Comparison of ENCODE assay signal across 8 cellular contexts in genomic region chr11:47176328-47177228, GRCh38. TPM values are rescaled to one million over a fixed set of nuclear protein-coding genes. Genes with fewer than 3 reads are reported as not detected.
DNase-seq lines count a peak whose midpoint lies in the region; ATAC-seq and TF ChIP-seq lines count a peak whose summit lies in the region.

TSS of gene ARFGAP2 (minus strand) at chr11:47176879. CDS start at chr11:47176853, 26 bp downstream.

- TF ChIP-seq RAD21 in liver (IDR thresholded peaks at IDR 0.05), result no peak

- DNase-seq in CD4-positive, CD25-positive, alpha-beta regulatory T cell, result peak; percentile 94 to 99 (median 96)
- peak; percentile 84 for DNase-seq in NCI-H748 treated with DMSO at 0.1 percent for 48 hours (lab: John Stamatoyannopoulos, UW)
- DNase-seq in activated CD4-positive, alpha-beta T cell treated with anti-CD3 and anti-CD28 coated beads, Interleukin-2, amount 50 U/mL, for 4 hours, result peak; percentile 93 to 94
- peak; percentile 97 for DNase-seq in stimulated activated CD4-positive, alpha-beta T cell treated with anti-CD3 and anti-CD28 coated beads, Interleukin-4, amount 100 ng/mL, for 1 hour

- H3K4me3 ChIP-seq in CD4-positive, CD25-positive, alpha-beta regulatory T cell (ENCODE audit: low read depth, low read length), result peak within 1 kb of the TSS; percentile 94
- H3K4me3 ChIP-seq in liver (ENCODE audit: low read depth in 1 of 3, low read length in 3 of 3), result peak within 1 kb of the TSS; percentile 80 to 92 (median 88)

- H3K36me3 ChIP-seq in CD4-positive, CD25-positive, alpha-beta regulatory T cell (ENCODE audit: control insufficient read depth, insufficient read depth, low read length), result peaks cover 28% of the 10 kb centered on the region
- H3K36me3 ChIP-seq in liver (ENCODE audit: control insufficient read depth in 4 of 4, insufficient read depth in 3 of 4, low read depth in 1 of 4, low read length in 3 of 4), result peaks cover 6 to 20% (median 17%) of the 10 kb centered on the region in 4 donors

- H3K9ac ChIP-seq in liver (ENCODE audit: low read depth in 1 of 2, low read length in 2 of 2), result peak within 1 kb of the TSS; percentile 95 to 97

- no peak for TF ChIP-seq CTCF in liver (IDR thresholded peaks at IDR 0.05; ENCODE audit: low read depth, low read length, missing input control)

- intact Hi-C loops in dendritic cell treated with granulocyte-macrophage colony-stimulating factor and Interleukin-4, amounts not matched to agents 40 ng/mL and 50 ng/mL, for 4 days (cut with micrococcal nuclease), result loop anchor here (1.0 kb wide), 2 partner anchors 38 to 93 kb away; partner anchors contain the start of gene DDB2

- H3K4me3 Mint-ChIP-seq in CD4-positive, CD25-positive, alpha-beta regulatory T cell, result peak within 1 kb of the TSS; percentile 97 to 99 (median 99)
- peak within 1 kb of the TSS; percentile 98 for H3K4me3 Mint-ChIP-seq in dendritic cell treated with granulocyte-macrophage colony-stimulating factor and Interleukin-4, amounts not matched to agents 40 ng/mL and 50 ng/mL, for 4 days

- peaks cover 13% of the 10 kb centered on the region for H3K36me3 Mint-ChIP-seq in CD4-positive, CD25-positive, alpha-beta regulatory T cell
- H3K36me3 Mint-ChIP-seq in dendritic cell treated with granulocyte-macrophage colony-stimulating factor and Interleukin-4, amounts not matched to agents 40 ng/mL and 50 ng/mL, for 4 days (ENCODE audit: low read depth), result peaks cover 53% of the 10 kb centered on the region

- peaks cover 4 to 51% (median 22%) of the 10 kb centered on the region in 4 donors for H3K4me1 Mint-ChIP-seq in CD4-positive, CD25-positive, alpha-beta regulatory T cell
- peaks cover 50% of the 10 kb centered on the region for H3K4me1 Mint-ChIP-seq in dendritic cell treated with granulocyte-macrophage colony-stimulating factor and Interleukin-4, amounts not matched to agents 40 ng/mL and 50 ng/mL, for 4 days (ENCODE audit: low read depth)

- H3K4me1 ChIP-seq in CD4-positive, CD25-positive, alpha-beta regulatory T cell (ENCODE audit: control insufficient read depth, insufficient read depth, low read length, poor library complexity, severe bottlenecking), result peaks cover 48% of the 10 kb centered on the region
- H3K4me1 ChIP-seq in liver (ENCODE audit: control insufficient read depth in 4 of 4, insufficient read depth in 4 of 4, low read length in 3 of 4), result peaks cover 14 to 77% (median 62%) of the 10 kb centered on the region in 4 donors

- no peaks in the 10 kb centered on the region for H3K27me3 ChIP-seq in CD4-positive, CD25-positive, alpha-beta regulatory T cell (ENCODE audit: control insufficient read depth, insufficient read depth, low read length)
- no peaks in the 10 kb centered on the region for H3K27me3 ChIP-seq in liver (ENCODE audit: control insufficient read depth in 4 of 4, insufficient read depth in 4 of 4, low read length in 3 of 4)

- peak within 1 kb of the TSS; percentile 97 to 100 (median 99) for H3K27ac Mint-ChIP-seq in CD4-positive, CD25-positive, alpha-beta regulatory T cell
- peak within 1 kb of the TSS; percentile 91 for H3K27ac Mint-ChIP-seq in dendritic cell treated with granulocyte-macrophage colony-stimulating factor and Interleukin-4, amounts not matched to agents 40 ng/mL and 50 ng/mL, for 4 days

- under 1% methylated on average over 89 of the region's 89 CpGs for WGBS in liver

- H3K9me3 ChIP-seq in CD4-positive, CD25-positive, alpha-beta regulatory T cell (ENCODE audit: control insufficient read depth in 2 of 2, low read length in 2 of 2), result no peaks in the 10 kb centered on the region
- no peaks in the 10 kb centered on the region for H3K9me3 ChIP-seq in liver (ENCODE audit: control insufficient read depth in 4 of 4, low read length in 3 of 4)

- peak within 1 kb of the TSS; percentile 93 for H3K27ac ChIP-seq in CD4-positive, CD25-positive, alpha-beta regulatory T cell (ENCODE audit: insufficient read depth, low read length, poor library complexity, severe bottlenecking)
- peak within 1 kb of the TSS; percentile 94 to 99 for H3K27ac ChIP-seq in liver (ENCODE audit: low read depth in 1 of 2, low read length in 2 of 2)

- ATAC-seq in CD4-positive, CD25-positive, alpha-beta regulatory T cell (ENCODE audit: low read depth in 2 of 2), result peak; percentile 94 to 95
- ATAC-seq in GM19397 (IDR thresholded peaks at IDR 0.05; ENCODE audit: unreplicated experiment), result peak; percentile 92
- ATAC-seq in HG03565 (IDR thresholded peaks at IDR 0.05; ENCODE audit: unreplicated experiment), result peak; percentile 80

- H3K27me3 Mint-ChIP-seq in CD4-positive, CD25-positive, alpha-beta regulatory T cell, result peaks cover 5% of the 10 kb centered on the region
- H3K27me3 Mint-ChIP-seq in dendritic cell treated with granulocyte-macrophage colony-stimulating factor and Interleukin-4, amounts not matched to agents 40 ng/mL and 50 ng/mL, for 4 days, result no peaks in the 10 kb centered on the region

- no peaks in the 10 kb centered on the region for H3K9me3 Mint-ChIP-seq in CD4-positive, CD25-positive, alpha-beta regulatory T cell
- H3K9me3 Mint-ChIP-seq in dendritic cell treated with granulocyte-macrophage colony-stimulating factor and Interleukin-4, amounts not matched to agents 40 ng/mL and 50 ng/mL, for 4 days, result no peaks in the 10 kb centered on the region

TF ChIP-seq in liver, 16 proteins besides CTCF, POLR2A, EP300 and RAD21:
- peak; percentile 46 for TF ChIP-seq REST (IDR thresholded peaks at IDR 0.05)
- TF ChIP-seq YY1 (IDR thresholded peaks at IDR 0.05), result peak; percentile 98
- TF ChIP-seq MAX (IDR thresholded peaks at IDR 0.05), result peak; percentile 0
- TF ChIP-seq EGR1 (IDR thresholded peaks at IDR 0.05; ENCODE audit: low read depth in 2 of 2), result peak in 1 of 2 donors; percentile 59
- TF ChIP-seq ATF3 (IDR thresholded peaks at IDR 0.05), result no peak
- no peak for TF ChIP-seq ZBTB33 (IDR thresholded peaks at IDR 0.05)
- TF ChIP-seq HNF4G (IDR thresholded peaks at IDR 0.05), result no peak
- TF ChIP-seq NR2F2 (IDR thresholded peaks at IDR 0.05), result no peak
- TF ChIP-seq GABPA (IDR thresholded peaks at IDR 0.05 in 1 of 2, conservative IDR thresholded peaks at IDR 0.05 in 1 of 2), result peak in 1 of 2 donors; percentile 32
- TF ChIP-seq SP1 (IDR thresholded peaks at IDR 0.05), result peak; percentile 63
- TF ChIP-seq JUND (IDR thresholded peaks at IDR 0.05), result no peak
- TF ChIP-seq TAF1 (conservative IDR thresholded peaks at IDR 0.05), result no peak
- TF ChIP-seq HNF4A (conservative IDR thresholded peaks at IDR 0.05), result no peak
- peak in 1 of 2 donors; percentile 26 for TF ChIP-seq RXRA (IDR thresholded peaks at IDR 0.05)
- TF ChIP-seq FOXA1 (IDR thresholded peaks at IDR 0.05), result no peak
- no peak for TF ChIP-seq FOXA2 (IDR thresholded peaks at IDR 0.05)

RNA-seq across cellular contexts. Expression of gene ARFGAP2, which starts in this region (rescaled TPM):
- 169 TPM for total RNA-seq in CD4-positive, CD25-positive, alpha-beta regulatory T cell
- polyA plus RNA-seq in CD4-positive, CD25-positive, alpha-beta regulatory T cell, result 100 to 1,000 TPM; 102 to 113 (median 109) TPM
- total RNA-seq in liver, result 100 to 1,000 TPM in 1 of 2 donors, 10 to 100 TPM in 1; 61.1 to 163 TPM
- polyA plus RNA-seq in liver, result 10 to 100 TPM; 37.3 to 44.9 TPM

Comparison
In these comparisons a context has a peak if more than half of its experiments do, and no peak if none do; other contexts are left out.
1. Peak in every context shown above with its lines: DNase-seq, ATAC-seq, H3K4me3 ChIP-seq and H3K27ac ChIP-seq.